13 cellular contexts compared by ENCODE assay signal in genomic region chr10:61866700-61867368, GRCh38. TPM values are rescaled to one million over a fixed set of nuclear protein-coding genes. Genes with fewer than 3 reads are reported as not detected.
A peak's percentile ranks its signal among the peaks of the same experiment; 100 is the strongest.
DNase-seq lines count a peak whose midpoint lies in the region; ATAC-seq and TF ChIP-seq lines count a peak whose summit lies in the region.
"Had no signal": no experiment of that assay in that cellular context is flagged by ENCODE, and none has a peak within 500 bp of the region (broad histone marks: within the 10 kb centered on the region; RNA-seq: fewer than 3 reads in every experiment).

No MANE protein-coding gene starts in this region.

- H3K9me3 Mint-ChIP-seq in activated T-cell treated with anti-CD3 and anti-CD28 coated beads, Interleukin-2, amount 50 U/mL, for 24 hours = no peaks in the 10 kb centered on the region
- no peaks in the 10 kb centered on the region for H3K9me3 Mint-ChIP-seq in activated CD4-positive, alpha-beta memory T cell treated with anti-CD3 and anti-CD28 coated beads for 36 hours
- H3K9me3 Mint-ChIP-seq in stimulated activated naive B cell treated with anti-CD40 and anti-IgM and Interleukin-4, amounts not matched to agents 10 μg/mL and 1 μg/mL and 100 μg/mL, for 72 hours = no peaks in the 10 kb centered on the region
- H3K9me3 Mint-ChIP-seq: nephron had no signal

- H3K27me3 Mint-ChIP-seq in activated T-cell treated with anti-CD3 and anti-CD28 coated beads, Interleukin-2, amount 50 U/mL, for 24 hours = no peaks in the 10 kb centered on the region
- no peaks in the 10 kb centered on the region for H3K27me3 Mint-ChIP-seq in activated CD4-positive, alpha-beta memory T cell treated with anti-CD3 and anti-CD28 coated beads for 36 hours
- H3K27me3 Mint-ChIP-seq in stimulated activated naive B cell treated with anti-CD40 and anti-IgM and Interleukin-4, amounts not matched to agents 10 μg/mL and 1 μg/mL and 100 μg/mL, for 72 hours = no peaks in the 10 kb centered on the region

- H4K20me1 ChIP-seq in SK-N-SH (ENCODE audit: insufficient read depth) = no peaks in the 10 kb centered on the region

- no peak for DNase-seq in activated T-cell treated with anti-CD3 and anti-CD28 coated beads, Interleukin-2, amount 50 U/mL, for 24 hours
- DNase-seq in activated T-cell treated with anti-CD3 and anti-CD28 coated beads, Interleukin-2, amount 50 U/mL, for 48 hours = no peak
- peak; percentile 20 for DNase-seq in activated CD4-positive, alpha-beta memory T cell treated with anti-CD3 and anti-CD28 coated beads for 36 hours
- DNase-seq in esophagus muscularis mucosa (ENCODE audit: extremely low spot score) = no peak
- DNase-seq in stimulated activated naive B cell treated with anti-CD40 and anti-IgM and Interleukin-4, amounts not matched to agents 10 μg/mL and 1 μg/mL and 100 μg/mL, for 72 hours = no peak
- DNase-seq in SK-N-SH = no peak
- DNase-seq: effector CD8-positive, alpha-beta T cell; gastrocnemius medialis; islet precursor cell; NCI-H1417 treated with DMSO at 0.1 percent for 48 hours had no signal

- H3F3A ChIP-seq in SK-N-SH (replicated peaks; ENCODE audit: insufficient read depth) = peaks cover 8% of the 10 kb centered on the region

- intact Hi-C loops in activated CD4-positive, alpha-beta memory T cell treated with anti-CD3 and anti-CD28 coated beads for 36 hours (cut with micrococcal nuclease) = loop anchor here (1.0 kb wide), 1 partner anchor 83 kb away; no protein-coding TSS in a partner anchor
- intact Hi-C loops in esophagus muscularis mucosa (cut with DNase I) = no loop called here

- POLR2A ChIA-PET in activated CD4-positive, alpha-beta memory T cell treated with anti-CD3 and anti-CD28 coated beads for 36 hours (lab: Charles Lee) = interaction anchor here (0.7 to 1.1 kb wide), 4 partner anchors 15 to 188 kb away, joined by 3 to 4 read pairs (median 4); no protein-coding TSS in a partner anchor
- POLR2A ChIA-PET in SK-N-SH (lab: Yijun Ruan, JAX) = no interaction called here

- peak overlapping the region; percentile 47 for H3K4me3 Mint-ChIP-seq in activated T-cell treated with anti-CD3 and anti-CD28 coated beads, Interleukin-2, amount 50 U/mL, for 24 hours
- peak overlapping the region; percentile 58 for H3K4me3 Mint-ChIP-seq in activated CD4-positive, alpha-beta memory T cell treated with anti-CD3 and anti-CD28 coated beads for 36 hours
- peak overlapping the region; percentile 70 to 83 for H3K4me3 Mint-ChIP-seq in stimulated activated naive B cell treated with anti-CD40 and anti-IgM and Interleukin-4, amounts not matched to agents 10 μg/mL and 1 μg/mL and 100 μg/mL, for 72 hours
- H3K4me3 Mint-ChIP-seq: nephron had no signal

- H3K36me3 ChIP-seq in esophagus muscularis mucosa (no peaks in the 10 kb centered on the region), SK-N-SH (replicated peaks in 1 of 2; ENCODE audit: control insufficient read depth in 1 of 2, insufficient read depth in 2 of 2, low read length in 1 of 2) (no peaks in the 10 kb centered on the region)
- H3K36me3 ChIP-seq: gastrocnemius medialis had no signal

- H3K36me3 Mint-ChIP-seq in activated T-cell treated with anti-CD3 and anti-CD28 coated beads, Interleukin-2, amount 50 U/mL, for 24 hours (ENCODE audit: low read depth) = no peaks in the 10 kb centered on the region
- H3K36me3 Mint-ChIP-seq in activated CD4-positive, alpha-beta memory T cell treated with anti-CD3 and anti-CD28 coated beads for 36 hours = no peaks in the 10 kb centered on the region
- H3K36me3 Mint-ChIP-seq in stimulated activated naive B cell treated with anti-CD40 and anti-IgM and Interleukin-4, amounts not matched to agents 10 μg/mL and 1 μg/mL and 100 μg/mL, for 72 hours = no peaks in the 10 kb centered on the region

- H3K9me3 ChIP-seq in esophagus muscularis mucosa (no peaks in the 10 kb centered on the region), SK-N-SH (no peaks in the 10 kb centered on the region)
- H3K9me3 ChIP-seq: gastrocnemius medialis had no signal

- TF ChIP-seq EP300 in esophagus muscularis mucosa (IDR thresholded peaks at IDR 0.05) = no peak
- no peak for TF ChIP-seq EP300 in SK-N-SH (IDR thresholded peaks at IDR 0.05; ENCODE audit: borderline replicate concordance in 1 of 2, low read depth in 1 of 2, low read length in 1 of 2)

- H3K4me1 ChIP-seq in esophagus muscularis mucosa (peaks cover 0 to 23% (median 19%) of the 10 kb centered on the region in 4 donors), SK-N-SH (ENCODE audit: control insufficient read depth in 1 of 2, insufficient read depth in 2 of 2, low read depth in 1 of 2, low read length in 1 of 2) (peaks cover 0 to 18% of the 10 kb centered on the region in 2 experiments; a peak in 3 of 4 replicates)

- H3K27ac ChIP-seq in esophagus muscularis mucosa (replicated peaks in 1 of 4) (peak overlapping the region in 3 of 4 donors; percentile 56 to 75 (median 63)), SK-N-SH (ENCODE audit: low read depth in 2 of 2, low read length in 1 of 2) (no peak overlapping the region)
- H3K27ac ChIP-seq: gastrocnemius medialis had no signal

- H3K9me2 ChIP-seq in SK-N-SH = no peaks in the 10 kb centered on the region

- TF ChIP-seq RAD21 in SK-N-SH (IDR thresholded peaks at IDR 0.05; ENCODE audit: low read length) = no peak

- TF ChIP-seq CTCF in esophagus muscularis mucosa (IDR thresholded peaks at IDR 0.05) (no peak), SK-N-SH (IDR thresholded peaks at IDR 0.05) (no peak)

- no peak overlapping the region for H3K9ac ChIP-seq in SK-N-SH

- peaks cover 14% of the 10 kb centered on the region for H3K4me1 Mint-ChIP-seq in activated T-cell treated with anti-CD3 and anti-CD28 coated beads, Interleukin-2, amount 50 U/mL, for 24 hours (ENCODE audit: low read depth)
- H3K4me1 Mint-ChIP-seq in activated CD4-positive, alpha-beta memory T cell treated with anti-CD3 and anti-CD28 coated beads for 36 hours (ENCODE audit: low read depth) = peaks cover 13% of the 10 kb centered on the region
- H3K4me1 Mint-ChIP-seq in stimulated activated naive B cell treated with anti-CD40 and anti-IgM and Interleukin-4, amounts not matched to agents 10 μg/mL and 1 μg/mL and 100 μg/mL, for 72 hours = peaks cover 0 to 2% of the 10 kb centered on the region in 2 donors

- H3K4me3 ChIP-seq in esophagus muscularis mucosa (peak overlapping the region; percentile 53 to 60 (median 56)), SK-N-SH (ENCODE audit: low read depth in 2 of 2, low read length in 1 of 2) (no peak overlapping the region)

- H2AFZ ChIP-seq in SK-N-SH (ENCODE audit: low read depth) = no peak overlapping the region

- H3K4me2 ChIP-seq in SK-N-SH = no peak overlapping the region

- CTCF ChIA-PET in activated CD4-positive, alpha-beta memory T cell treated with anti-CD3 and anti-CD28 coated beads for 36 hours (lab: Charles Lee) = interaction anchor here (1.2 to 3.0 kb wide), 4 partner anchors 29 to 162 kb away, joined by 3 to 44 read pairs (median 7); no protein-coding TSS in a partner anchor
- CTCF ChIA-PET in SK-N-SH (lab: Yijun Ruan, JAX) = no interaction called here

- H3K27ac Mint-ChIP-seq in activated T-cell treated with anti-CD3 and anti-CD28 coated beads, Interleukin-2, amount 50 U/mL, for 24 hours = peak overlapping the region; percentile 1
- peak overlapping the region; percentile 6 for H3K27ac Mint-ChIP-seq in activated CD4-positive, alpha-beta memory T cell treated with anti-CD3 and anti-CD28 coated beads for 36 hours
- no peak overlapping the region for H3K27ac Mint-ChIP-seq in stimulated activated naive B cell treated with anti-CD40 and anti-IgM and Interleukin-4, amounts not matched to agents 10 μg/mL and 1 μg/mL and 100 μg/mL, for 72 hours
- H3K27ac Mint-ChIP-seq: nephron had no signal

- H3K27me3 ChIP-seq in esophagus muscularis mucosa = no peaks in the 10 kb centered on the region
- H3K27me3 ChIP-seq in SK-N-SH (ENCODE audit: insufficient read depth) = no peaks in the 10 kb centered on the region
- H3K27me3 ChIP-seq: gastrocnemius medialis had no signal

- no peak for TF ChIP-seq POLR2A in esophagus muscularis mucosa (IDR thresholded peaks at IDR 0.05; ENCODE audit: low read depth)

- H3K79me2 ChIP-seq in SK-N-SH (ENCODE audit: insufficient read depth) = no peaks in the 10 kb centered on the region

- 91% methylated on average over 3 of the region's 3 CpGs for WGBS in esophagus muscularis mucosa
- WGBS in SK-N-SH (ENCODE audit: low lambda C conversion rate) = 92% methylated on average over 3 of the region's 3 CpGs

- ATAC-seq in stimulated activated naive B cell treated with anti-CD40 and anti-IgM and Interleukin-4, amounts not matched to agents 10 μg/mL and 1 μg/mL and 100 μg/mL, for 72 hours (replicated peaks) = peak in 1 of 2 donors; percentile 41
- ATAC-seq in GM21619 (IDR thresholded peaks at IDR 0.05; ENCODE audit: unreplicated experiment) (no peak), HG02571 (IDR thresholded peaks at IDR 0.05; ENCODE audit: unreplicated experiment) (no peak)
- ATAC-seq: gastrocnemius medialis had no signal

TF ChIP-seq in SK-N-SH, 30 proteins besides CTCF, POLR2A, EP300 and RAD21:
- TF ChIP-seq ELF1 (IDR thresholded peaks at IDR 0.05) (no peak), MAX (IDR thresholded peaks at IDR 0.05; ENCODE audit: low read depth) (no peak)

RNA-seq across cellular contexts. Expression of gene ARID5B, which starts 34.7 kb away (rescaled TPM):
- total RNA-seq in activated CD4-positive, alpha-beta memory T cell treated with anti-CD3 and anti-CD28 coated beads for 36 hours = 10 to 100 TPM; 79.4 to 79.6 TPM
- 100 to 1,000 TPM in 1 of 4 donors, 10 to 100 TPM in 3; 33.6 to 150 (median 64.9) TPM for total RNA-seq in esophagus muscularis mucosa
- 10.9 and 18.4 TPM in 2 replicates for polyA plus RNA-seq in SK-N-SH (2012; rRNA removed)
- polyA plus RNA-seq in SK-N-SH (2012; cell fraction: cytosol; rRNA removed) = 12.7 and 13.2 TPM in 2 replicates
- polyA plus RNA-seq in SK-N-SH (2012; cell fraction: nucleus; rRNA removed) = 12.0 and 22.4 TPM in 2 replicates

Comparison
In these comparisons a context has a peak if more than half of its experiments do, and no peak if none do; other contexts are left out.
1. H3K27ac ChIP-seq: peak in esophagus muscularis mucosa (3 of 4); none in SK-N-SH (0 of 2).
2. H3K4me3 ChIP-seq: peak in esophagus muscularis mucosa (4 of 4); none in SK-N-SH (0 of 2).
3. Peak in every context shown above with its lines, with median percentiles within 50 percentile points of each other: H3K4me3 Mint-ChIP-seq.